Comparison of ENCODE assay signal across 1 cellular context in the genomic region with DNA sequence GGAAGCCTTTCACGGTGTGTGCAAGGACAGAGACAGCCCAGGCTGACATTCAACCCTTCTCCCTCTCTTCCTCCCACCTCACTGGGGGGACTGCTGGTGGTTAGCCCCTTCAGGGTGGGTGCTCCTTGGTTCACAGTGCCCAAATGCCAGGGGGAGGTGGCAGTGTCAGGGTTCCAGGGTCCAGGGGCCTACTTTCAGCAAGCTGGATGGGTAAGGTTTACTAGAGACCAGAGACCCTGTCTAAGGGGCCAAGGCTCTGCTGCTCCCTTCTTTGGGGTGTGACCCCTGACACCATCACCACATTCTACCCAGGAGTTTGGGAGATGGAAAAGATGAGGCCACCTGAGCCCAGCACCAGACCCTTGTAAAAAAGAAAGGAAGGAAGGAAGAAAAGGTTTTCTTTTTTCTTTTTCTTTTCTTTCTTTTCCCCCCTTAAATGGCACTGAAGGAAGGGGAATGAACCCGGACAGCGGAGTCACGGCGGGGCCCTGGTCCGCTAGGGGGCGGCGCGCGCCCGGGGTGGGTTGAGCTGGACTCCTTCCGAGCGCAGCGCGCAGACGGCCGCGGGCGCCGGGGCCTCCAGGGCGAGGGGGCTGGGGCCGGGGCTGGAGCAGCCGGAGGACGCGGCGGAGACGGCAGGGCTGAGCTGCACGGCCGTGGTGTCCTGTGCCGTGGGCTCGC.
TF ChIP-seq lines count a peak whose summit lies in the region.

No MANE protein-coding gene starts in this region.

TF ChIP-seq in endothelial cell of umbilical vein, 7 proteins besides CTCF, POLR2A, EP300 and RAD21 (continued from another document):
- TF ChIP-seq JUN (IDR thresholded peaks at IDR 0.05; ENCODE audit: borderline replicate concordance, insufficient read depth, insufficient read length, low read depth): no peak
